In the genomic region with DNA sequence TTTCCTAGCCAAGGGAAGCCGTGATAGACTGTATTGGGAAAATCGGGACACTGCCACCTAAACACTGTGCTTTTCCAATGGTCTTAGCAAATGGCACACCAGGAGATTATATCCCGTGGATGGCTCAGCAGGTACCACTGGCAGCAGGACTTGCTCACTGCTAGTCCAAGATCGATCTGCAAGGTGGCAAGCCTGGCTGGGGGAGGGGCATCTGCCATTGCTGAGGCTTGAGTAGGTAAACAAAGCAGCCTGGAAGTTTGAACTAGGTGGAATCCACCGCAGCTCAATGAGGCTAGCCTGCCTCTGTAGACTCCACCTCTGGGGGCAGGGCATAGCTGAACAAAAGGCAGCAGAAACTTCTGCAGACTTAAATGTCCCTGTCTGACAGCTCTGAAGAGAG, we compare ENCODE assay signal across 1 cellular context.
TF ChIP-seq lines count a peak whose summit lies in the region.

No MANE protein-coding gene starts in this region.

TF ChIP-seq in HepG2, 621 proteins besides CTCF, POLR2A, EP300 and RAD21 (continued from another document):
- TF ChIP-seq, protein P1, sequence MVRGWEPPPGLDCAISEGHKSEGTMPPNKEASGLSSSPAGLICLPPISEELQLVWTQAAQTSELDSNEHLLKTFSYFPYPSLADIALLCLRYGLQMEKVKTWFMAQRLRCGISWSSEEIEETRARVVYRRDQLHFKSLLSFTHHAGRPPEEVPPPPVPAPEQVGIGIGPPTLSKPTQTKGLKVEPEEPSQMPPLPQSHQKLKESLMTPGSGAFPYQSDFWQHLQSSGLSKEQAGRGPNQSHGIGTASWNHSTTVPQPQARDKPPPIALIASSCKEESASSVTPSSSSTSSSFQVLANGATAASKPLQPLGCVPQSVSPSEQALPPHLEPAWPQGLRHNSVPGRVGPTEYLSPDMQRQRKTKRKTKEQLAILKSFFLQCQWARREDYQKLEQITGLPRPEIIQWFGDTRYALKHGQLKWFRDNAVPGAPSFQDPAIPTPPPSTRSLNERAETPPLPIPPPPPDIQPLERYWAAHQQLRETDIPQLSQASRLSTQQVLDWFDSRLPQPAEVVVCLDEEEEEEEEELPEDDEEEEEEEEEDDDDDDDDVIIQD (CRISPR knock-in tag; IDR thresholded peaks at IDR 0.05; ENCODE audit: low read depth) = peak; percentile 55; the same call in 1 of the 2 replicates
- TF ChIP-seq, protein P2, sequence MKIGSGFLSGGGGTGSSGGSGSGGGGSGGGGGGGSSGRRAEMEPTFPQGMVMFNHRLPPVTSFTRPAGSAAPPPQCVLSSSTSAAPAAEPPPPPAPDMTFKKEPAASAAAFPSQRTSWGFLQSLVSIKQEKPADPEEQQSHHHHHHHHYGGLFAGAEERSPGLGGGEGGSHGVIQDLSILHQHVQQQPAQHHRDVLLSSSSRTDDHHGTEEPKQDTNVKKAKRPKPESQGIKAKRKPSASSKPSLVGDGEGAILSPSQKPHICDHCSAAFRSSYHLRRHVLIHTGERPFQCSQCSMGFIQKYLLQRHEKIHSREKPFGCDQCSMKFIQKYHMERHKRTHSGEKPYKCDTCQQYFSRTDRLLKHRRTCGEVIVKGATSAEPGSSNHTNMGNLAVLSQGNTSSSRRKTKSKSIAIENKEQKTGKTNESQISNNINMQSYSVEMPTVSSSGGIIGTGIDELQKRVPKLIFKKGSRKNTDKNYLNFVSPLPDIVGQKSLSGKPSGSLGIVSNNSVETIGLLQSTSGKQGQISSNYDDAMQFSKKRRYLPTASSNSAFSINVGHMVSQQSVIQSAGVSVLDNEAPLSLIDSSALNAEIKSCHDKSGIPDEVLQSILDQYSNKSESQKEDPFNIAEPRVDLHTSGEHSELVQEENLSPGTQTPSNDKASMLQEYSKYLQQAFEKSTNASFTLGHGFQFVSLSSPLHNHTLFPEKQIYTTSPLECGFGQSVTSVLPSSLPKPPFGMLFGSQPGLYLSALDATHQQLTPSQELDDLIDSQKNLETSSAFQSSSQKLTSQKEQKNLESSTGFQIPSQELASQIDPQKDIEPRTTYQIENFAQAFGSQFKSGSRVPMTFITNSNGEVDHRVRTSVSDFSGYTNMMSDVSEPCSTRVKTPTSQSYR (CRISPR knock-in tag; IDR thresholded peaks at IDR 0.05; ENCODE audit: borderline replicate concordance) = peak; percentile 96
- TF ChIP-seq ZMYM2 (CRISPR knock-in tag; IDR thresholded peaks at IDR 0.05) (peak; percentile 67; the same call in 1 of the 2 replicates), GATAD2A (CRISPR knock-in tag; IDR thresholded peaks at IDR 0.05) (peak; percentile 51), ZNF605 (CRISPR knock-in tag; IDR thresholded peaks at IDR 0.05) (peak; percentile 61; the same call in 1 of the 2 replicates), KDM1A (CRISPR knock-in tag; IDR thresholded peaks at IDR 0.05) (0 out of 2 replicates have a peak, but pooled peaks have one; percentile 37), TSC22D2 (CRISPR knock-in tag; IDR thresholded peaks at IDR 0.05; ENCODE audit: borderline replicate concordance) (0 out of 2 replicates have a peak, but pooled peaks have one; percentile 28), ZMYM4 (CRISPR knock-in tag; IDR thresholded peaks at IDR 0.05) (peak; percentile 96)
- TF ChIP-seq, protein P3, sequence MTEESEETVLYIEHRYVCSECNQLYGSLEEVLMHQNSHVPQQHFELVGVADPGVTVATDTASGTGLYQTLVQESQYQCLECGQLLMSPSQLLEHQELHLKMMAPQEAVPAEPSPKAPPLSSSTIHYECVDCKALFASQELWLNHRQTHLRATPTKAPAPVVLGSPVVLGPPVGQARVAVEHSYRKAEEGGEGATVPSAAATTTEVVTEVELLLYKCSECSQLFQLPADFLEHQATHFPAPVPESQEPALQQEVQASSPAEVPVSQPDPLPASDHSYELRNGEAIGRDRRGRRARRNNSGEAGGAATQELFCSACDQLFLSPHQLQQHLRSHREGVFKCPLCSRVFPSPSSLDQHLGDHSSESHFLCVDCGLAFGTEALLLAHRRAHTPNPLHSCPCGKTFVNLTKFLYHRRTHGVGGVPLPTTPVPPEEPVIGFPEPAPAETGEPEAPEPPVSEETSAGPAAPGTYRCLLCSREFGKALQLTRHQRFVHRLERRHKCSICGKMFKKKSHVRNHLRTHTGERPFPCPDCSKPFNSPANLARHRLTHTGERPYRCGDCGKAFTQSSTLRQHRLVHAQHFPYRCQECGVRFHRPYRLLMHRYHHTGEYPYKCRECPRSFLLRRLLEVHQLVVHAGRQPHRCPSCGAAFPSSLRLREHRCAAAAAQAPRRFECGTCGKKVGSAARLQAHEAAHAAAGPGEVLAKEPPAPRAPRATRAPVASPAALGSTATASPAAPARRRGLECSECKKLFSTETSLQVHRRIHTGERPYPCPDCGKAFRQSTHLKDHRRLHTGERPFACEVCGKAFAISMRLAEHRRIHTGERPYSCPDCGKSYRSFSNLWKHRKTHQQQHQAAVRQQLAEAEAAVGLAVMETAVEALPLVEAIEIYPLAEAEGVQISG (CRISPR knock-in tag; IDR thresholded peaks at IDR 0.05) = peak; percentile 21; the same call in 1 of the 2 replicates
- TF ChIP-seq, protein P4, sequence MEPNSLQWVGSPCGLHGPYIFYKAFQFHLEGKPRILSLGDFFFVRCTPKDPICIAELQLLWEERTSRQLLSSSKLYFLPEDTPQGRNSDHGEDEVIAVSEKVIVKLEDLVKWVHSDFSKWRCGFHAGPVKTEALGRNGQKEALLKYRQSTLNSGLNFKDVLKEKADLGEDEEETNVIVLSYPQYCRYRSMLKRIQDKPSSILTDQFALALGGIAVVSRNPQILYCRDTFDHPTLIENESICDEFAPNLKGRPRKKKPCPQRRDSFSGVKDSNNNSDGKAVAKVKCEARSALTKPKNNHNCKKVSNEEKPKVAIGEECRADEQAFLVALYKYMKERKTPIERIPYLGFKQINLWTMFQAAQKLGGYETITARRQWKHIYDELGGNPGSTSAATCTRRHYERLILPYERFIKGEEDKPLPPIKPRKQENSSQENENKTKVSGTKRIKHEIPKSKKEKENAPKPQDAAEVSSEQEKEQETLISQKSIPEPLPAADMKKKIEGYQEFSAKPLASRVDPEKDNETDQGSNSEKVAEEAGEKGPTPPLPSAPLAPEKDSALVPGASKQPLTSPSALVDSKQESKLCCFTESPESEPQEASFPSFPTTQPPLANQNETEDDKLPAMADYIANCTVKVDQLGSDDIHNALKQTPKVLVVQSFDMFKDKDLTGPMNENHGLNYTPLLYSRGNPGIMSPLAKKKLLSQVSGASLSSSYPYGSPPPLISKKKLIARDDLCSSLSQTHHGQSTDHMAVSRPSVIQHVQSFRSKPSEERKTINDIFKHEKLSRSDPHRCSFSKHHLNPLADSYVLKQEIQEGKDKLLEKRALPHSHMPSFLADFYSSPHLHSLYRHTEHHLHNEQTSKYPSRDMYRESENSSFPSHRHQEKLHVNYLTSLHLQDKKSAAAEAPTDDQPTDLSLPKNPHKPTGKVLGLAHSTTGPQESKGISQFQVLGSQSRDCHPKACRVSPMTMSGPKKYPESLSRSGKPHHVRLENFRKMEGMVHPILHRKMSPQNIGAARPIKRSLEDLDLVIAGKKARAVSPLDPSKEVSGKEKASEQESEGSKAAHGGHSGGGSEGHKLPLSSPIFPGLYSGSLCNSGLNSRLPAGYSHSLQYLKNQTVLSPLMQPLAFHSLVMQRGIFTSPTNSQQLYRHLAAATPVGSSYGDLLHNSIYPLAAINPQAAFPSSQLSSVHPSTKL (CRISPR knock-in tag; IDR thresholded peaks at IDR 0.05) = peak; percentile 62
